In genomic region chr13:106561551-106562170, GRCh38 we compare ENCODE assay signal across 8 cellular contexts. TPM values are rescaled to one million over a fixed set of nuclear protein-coding genes. Genes with fewer than 3 reads are reported as not detected.
DNase-seq lines count a peak whose midpoint lies in the region; ATAC-seq and TF ChIP-seq lines count a peak whose summit lies in the region.

No MANE protein-coding gene starts in this region.

- H3K27me3 ChIP-seq in smooth muscle cell (ENCODE audit: low read depth) = no peaks in the 10 kb centered on the region

- no peaks in the 10 kb centered on the region for H3K9me3 ChIP-seq in smooth muscle cell (replicated peaks; ENCODE audit: low read depth)

- peaks cover 100% of the 10 kb centered on the region for H4K20me1 ChIP-seq in smooth muscle cell (ENCODE audit: low read depth)

- H3K9ac ChIP-seq in smooth muscle cell (ENCODE audit: low read depth) = peak overlapping the region; percentile 35

- H3K79me2 ChIP-seq in smooth muscle cell (ENCODE audit: low read depth) = peaks cover 100% of the 10 kb centered on the region

- no peak overlapping the region for H2AFZ ChIP-seq in smooth muscle cell (ENCODE audit: low read depth)

- ATAC-seq in GM18517 (IDR thresholded peaks at IDR 0.05; ENCODE audit: unreplicated experiment) (peak; percentile 68), HG02763 (IDR thresholded peaks at IDR 0.05; ENCODE audit: unreplicated experiment) (peak; percentile 84)
- peak; percentile 81 to 82 for ATAC-seq in activated CD4-positive, CD25-positive, alpha-beta regulatory T cell treated with anti-CD3 and anti-CD28 coated beads, Interleukin-2, amount 50 U/mL, for 24 hours

- peaks cover 61% of the 10 kb centered on the region for H3K4me1 ChIP-seq in smooth muscle cell (ENCODE audit: low read depth)

- DNase-seq in fibroblast of the aortic adventitia (ENCODE audit: low read depth) (peak; percentile 39), smooth muscle cell (lab: John Stamatoyannopoulos, UW; ENCODE audit: unreplicated experiment) (no peak), NCI-H446 treated with DMSO at 0.1 percent for 48 hours (lab: John Stamatoyannopoulos, UW) (no peak), NCI-H2029 treated with DMSO at 0.1 percent for 48 hours (lab: John Stamatoyannopoulos, UW) (no peak), DMS53 treated with DMSO at 0.1 percent for 48 hours (lab: John Stamatoyannopoulos, UW; ENCODE audit: unreplicated experiment) (no peak)

- H3F3A ChIP-seq in smooth muscle cell (ENCODE audit: low read depth) = no peaks in the 10 kb centered on the region

- 41% methylated on average over 6 of the region's 6 CpGs for WGBS in smooth muscle cell (ENCODE audit: low lambda C conversion rate)

- TF ChIP-seq CTCF in fibroblast of the aortic adventitia (IDR thresholded peaks at IDR 0.05; ENCODE audit: insufficient read depth, low read length) = no peak
- no peak for TF ChIP-seq CTCF in smooth muscle cell (IDR thresholded peaks at IDR 0.05; ENCODE audit: borderline replicate concordance, insufficient read depth, poor library complexity, severe bottlenecking)

- peak overlapping the region; percentile 32 for H3K4me2 ChIP-seq in smooth muscle cell

- peak overlapping the region; percentile 45 for H3K27ac ChIP-seq in smooth muscle cell (ENCODE audit: low read depth)

- no peak overlapping the region for H3K4me3 ChIP-seq in fibroblast of the aortic adventitia (ENCODE audit: low read depth, low read length)
- no peak overlapping the region for H3K4me3 ChIP-seq in smooth muscle cell

- H3K36me3 ChIP-seq in smooth muscle cell (ENCODE audit: low read depth) = peaks cover 9% of the 10 kb centered on the region

RNA-seq across cellular contexts. Expression of gene ARGLU1, which starts 6.3 kb away (rescaled TPM):
- total RNA-seq in fibroblast of the aortic adventitia (ENCODE audit: low replicate concordance) (41.8 and 64.1 TPM in 2 replicates), smooth muscle cell (43.6 and 78.7 TPM in 2 replicates)
- 36.5 and 45.8 TPM in 2 replicates for polyA plus RNA-seq in smooth muscle cell

RNA-seq across cellular contexts. Expression of gene EFNB2, which starts 26.2 kb away (rescaled TPM):
- total RNA-seq in fibroblast of the aortic adventitia (ENCODE audit: low replicate concordance) = 3.4 and 5.5 TPM in 2 replicates
- total RNA-seq in smooth muscle cell = 35.0 and 42.0 TPM in 2 replicates
- polyA plus RNA-seq in smooth muscle cell = 15.5 and 38.8 TPM in 2 replicates
